ENCODE assay signal across 1 cellular context in the genomic region with DNA sequence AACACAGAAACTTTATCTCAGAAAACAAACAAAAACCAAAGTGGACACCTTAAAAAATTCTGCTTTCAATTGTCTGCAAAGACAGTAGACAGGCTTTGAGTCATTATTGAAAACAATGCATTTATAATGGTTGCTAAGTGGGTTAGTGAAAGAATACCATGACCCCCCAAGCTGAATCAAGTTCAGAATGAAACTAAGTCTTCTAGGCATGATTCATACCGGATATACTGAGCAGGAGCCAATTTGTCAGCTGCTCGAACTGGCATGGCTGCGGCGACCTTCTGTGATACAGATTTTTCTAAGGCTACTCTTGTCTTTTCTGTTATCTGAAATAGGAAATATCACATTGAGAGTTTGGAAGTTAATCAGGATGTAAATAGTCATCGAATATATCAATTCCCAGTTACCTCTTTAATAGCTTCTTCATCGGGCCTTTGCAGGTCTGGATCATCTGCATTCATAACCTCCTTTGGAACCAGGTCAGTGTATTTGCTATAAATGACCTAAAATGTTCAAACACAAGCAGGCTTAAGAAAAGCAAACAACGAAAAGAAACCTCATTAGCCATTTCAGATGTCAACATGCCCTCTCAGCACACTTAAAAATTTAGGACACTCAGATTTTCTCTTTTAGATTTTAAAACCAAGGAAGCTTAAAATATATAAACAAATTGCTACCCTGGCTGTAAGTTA.
TF ChIP-seq lines count a peak whose summit lies in the region.

No MANE protein-coding gene starts in this region.

TF ChIP-seq in IMR-90, 13 proteins besides CTCF, POLR2A, EP300 and RAD21:
- TF ChIP-seq, protein P1, sequence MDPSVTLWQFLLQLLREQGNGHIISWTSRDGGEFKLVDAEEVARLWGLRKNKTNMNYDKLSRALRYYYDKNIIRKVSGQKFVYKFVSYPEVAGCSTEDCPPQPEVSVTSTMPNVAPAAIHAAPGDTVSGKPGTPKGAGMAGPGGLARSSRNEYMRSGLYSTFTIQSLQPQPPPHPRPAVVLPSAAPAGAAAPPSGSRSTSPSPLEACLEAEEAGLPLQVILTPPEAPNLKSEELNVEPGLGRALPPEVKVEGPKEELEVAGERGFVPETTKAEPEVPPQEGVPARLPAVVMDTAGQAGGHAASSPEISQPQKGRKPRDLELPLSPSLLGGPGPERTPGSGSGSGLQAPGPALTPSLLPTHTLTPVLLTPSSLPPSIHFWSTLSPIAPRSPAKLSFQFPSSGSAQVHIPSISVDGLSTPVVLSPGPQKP (IDR thresholded peaks at IDR 0.05; ENCODE audit: borderline replicate concordance, low read depth, low read length) = no peak
- TF ChIP-seq FOS (IDR thresholded peaks at IDR 0.05; ENCODE audit: low read depth, low read length) = no peak
- TF ChIP-seq MXI1 (IDR thresholded peaks at IDR 0.05; ENCODE audit: borderline replicate concordance, low read depth, low read length) = no peak
- no peak for TF ChIP-seq NFE2L2 (IDR thresholded peaks at IDR 0.05; ENCODE audit: low read depth, low read length)
- no peak for TF ChIP-seq CEBPB (IDR thresholded peaks at IDR 0.05; ENCODE audit: low read depth, low read length)
- no peak for TF ChIP-seq CHD1 (IDR thresholded peaks at IDR 0.05; ENCODE audit: low read depth, low read length)
- no peak for TF ChIP-seq MAFK (IDR thresholded peaks at IDR 0.05; ENCODE audit: low read depth, low read length)
- TF ChIP-seq BHLHE40 (IDR thresholded peaks at IDR 0.05; ENCODE audit: low read depth, low read length) = no peak
- no peak for TF ChIP-seq SMC3 (IDR thresholded peaks at IDR 0.05; ENCODE audit: low read depth, low read length)
- TF ChIP-seq, protein P2, sequence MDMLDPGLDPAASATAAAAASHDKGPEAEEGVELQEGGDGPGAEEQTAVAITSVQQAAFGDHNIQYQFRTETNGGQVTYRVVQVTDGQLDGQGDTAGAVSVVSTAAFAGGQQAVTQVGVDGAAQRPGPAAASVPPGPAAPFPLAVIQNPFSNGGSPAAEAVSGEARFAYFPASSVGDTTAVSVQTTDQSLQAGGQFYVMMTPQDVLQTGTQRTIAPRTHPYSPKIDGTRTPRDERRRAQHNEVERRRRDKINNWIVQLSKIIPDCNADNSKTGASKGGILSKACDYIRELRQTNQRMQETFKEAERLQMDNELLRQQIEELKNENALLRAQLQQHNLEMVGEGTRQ (IDR thresholded peaks at IDR 0.05; ENCODE audit: low read depth, low read length) = no peak
- no peak for TF ChIP-seq RCOR1 (IDR thresholded peaks at IDR 0.05; ENCODE audit: insufficient replicate concordance, low read length)
- no peak for TF ChIP-seq MAZ (IDR thresholded peaks at IDR 0.05; ENCODE audit: borderline replicate concordance, low read depth, low read length)
- TF ChIP-seq RFX5 (IDR thresholded peaks at IDR 0.05; ENCODE audit: low read depth, low read length) = no peak
